In the genomic region with DNA sequence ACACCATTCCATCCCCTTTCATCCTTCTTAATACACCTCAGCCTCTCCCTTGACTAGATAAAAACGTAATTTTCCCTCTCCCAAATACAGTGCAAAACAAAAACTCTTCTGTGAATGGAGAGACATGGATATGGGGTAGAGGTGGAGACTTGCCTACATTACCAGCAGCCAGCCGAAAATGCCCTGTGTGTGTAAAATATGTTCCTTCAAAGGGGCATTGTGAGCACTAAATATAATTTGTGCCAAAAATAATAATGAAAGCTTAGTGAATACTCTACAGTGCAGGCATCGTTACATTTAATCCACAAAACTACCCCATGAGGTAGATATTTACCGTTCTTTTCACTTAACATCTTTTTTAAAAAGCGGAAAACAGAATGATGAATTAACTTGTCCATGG, we compare ENCODE assay signal across 1 cellular context.
TF ChIP-seq lines count a peak whose summit lies in the region.

No MANE protein-coding gene starts in this region.

TF ChIP-seq in liver, 16 proteins besides CTCF, POLR2A, EP300 and RAD21 (continued from another document):
- no peak for TF ChIP-seq MAX (IDR thresholded peaks at IDR 0.05)
